ENCODE assay signal across 1 cellular context in genomic region chr11:94543695-94544581, GRCh38.
A peak's percentile ranks its signal among the peaks of the same experiment; 100 is the strongest.
TF ChIP-seq lines count a peak whose summit lies in the region.

FUT4 (plus strand) TSS chr11:94543921; CDS start chr11:94544134, 213 bp downstream.

TF ChIP-seq in WTC11, 78 proteins besides CTCF, POLR2A, EP300 and RAD21 (continued from another document and continues in another):
- TF ChIP-seq ZNF263 (CRISPR knock-in tag; IDR thresholded peaks at IDR 0.05; ENCODE audit: low read depth) = peak; percentile 5; the same call in 1 of the 2 replicates
- TF ChIP-seq ELF4 (CRISPR knock-in tag; IDR thresholded peaks at IDR 0.05; ENCODE audit: low read depth) = no peak
- peak; percentile 79 for TF ChIP-seq ZNF423 (CRISPR knock-in tag; IDR thresholded peaks at IDR 0.05)
- TF ChIP-seq ETV6 (CRISPR knock-in tag; IDR thresholded peaks at IDR 0.05) = peak; percentile 15; the same call in 1 of the 2 replicates
- TF ChIP-seq ZNF512 (CRISPR knock-in tag; IDR thresholded peaks at IDR 0.05; ENCODE audit: borderline replicate concordance) = no peak
- TF ChIP-seq ZNF317 (CRISPR knock-in tag; IDR thresholded peaks at IDR 0.05; ENCODE audit: borderline replicate concordance, low read depth) = no peak
- TF ChIP-seq USF1 (CRISPR knock-in tag; IDR thresholded peaks at IDR 0.05) = peak; percentile 9; the same call in 1 of the 2 replicates
- TF ChIP-seq RORB (CRISPR knock-in tag; IDR thresholded peaks at IDR 0.05) = no peak
- no peak for TF ChIP-seq SMAD3 (CRISPR knock-in tag; IDR thresholded peaks at IDR 0.05; ENCODE audit: borderline replicate concordance)
- no peak for TF ChIP-seq OVOL2 (CRISPR knock-in tag; IDR thresholded peaks at IDR 0.05; ENCODE audit: borderline replicate concordance)
- TF ChIP-seq PREB (CRISPR knock-in tag; IDR thresholded peaks at IDR 0.05; ENCODE audit: borderline replicate concordance) = no peak
- no peak for TF ChIP-seq ZNF532 (CRISPR knock-in tag; IDR thresholded peaks at IDR 0.05; ENCODE audit: borderline replicate concordance)
- no peak for TF ChIP-seq ZMAT4 (CRISPR knock-in tag; IDR thresholded peaks at IDR 0.05)
- no peak for TF ChIP-seq ZNF425 (CRISPR knock-in tag; conservative IDR thresholded peaks at IDR 0.05)
- TF ChIP-seq ZBTB43 (CRISPR knock-in tag; IDR thresholded peaks at IDR 0.05) = peak; percentile 87
- no peak for TF ChIP-seq CREB1 (CRISPR knock-in tag; IDR thresholded peaks at IDR 0.05)
- no peak for TF ChIP-seq ZNF416 (CRISPR knock-in tag; IDR thresholded peaks at IDR 0.05)
- TF ChIP-seq ZNF232 (CRISPR knock-in tag; IDR thresholded peaks at IDR 0.05) = no peak; the same call in 1 of the 2 replicates
- peak; percentile 51; the same call in 1 of the 2 replicates for TF ChIP-seq TCF7 (CRISPR knock-in tag; IDR thresholded peaks at IDR 0.05; ENCODE audit: low read depth)
- no peak for TF ChIP-seq GABPB1 (CRISPR knock-in tag; IDR thresholded peaks at IDR 0.05)
- TF ChIP-seq RELA (CRISPR knock-in tag; IDR thresholded peaks at IDR 0.05; ENCODE audit: borderline replicate concordance) = 0 out of 2 replicates have a peak, but pooled peaks have one; percentile 4
- TF ChIP-seq NR2C2 (CRISPR knock-in tag; IDR thresholded peaks at IDR 0.05) = no peak
- no peak for TF ChIP-seq STAT6 (CRISPR knock-in tag; conservative IDR thresholded peaks at IDR 0.05; ENCODE audit: low read depth)
- TF ChIP-seq ATF2 (CRISPR knock-in tag; IDR thresholded peaks at IDR 0.05; ENCODE audit: borderline replicate concordance, low read depth) = no peak
- peak; percentile 77 for TF ChIP-seq FOXP4 (CRISPR knock-in tag; IDR thresholded peaks at IDR 0.05)
- TF ChIP-seq ZNF121 (CRISPR knock-in tag; IDR thresholded peaks at IDR 0.05) = no peak
- peak; percentile 83 for TF ChIP-seq HMGXB4 (CRISPR knock-in tag; IDR thresholded peaks at IDR 0.05)
- 0 out of 2 replicates have a peak, but pooled peaks have one; percentile 15 for TF ChIP-seq TEAD4 (CRISPR knock-in tag; IDR thresholded peaks at IDR 0.05)
- TF ChIP-seq ZNF281 (CRISPR knock-in tag; IDR thresholded peaks at IDR 0.05) = no peak
